Comparison of ENCODE assay signal across 31 cellular contexts in the genomic region with DNA sequence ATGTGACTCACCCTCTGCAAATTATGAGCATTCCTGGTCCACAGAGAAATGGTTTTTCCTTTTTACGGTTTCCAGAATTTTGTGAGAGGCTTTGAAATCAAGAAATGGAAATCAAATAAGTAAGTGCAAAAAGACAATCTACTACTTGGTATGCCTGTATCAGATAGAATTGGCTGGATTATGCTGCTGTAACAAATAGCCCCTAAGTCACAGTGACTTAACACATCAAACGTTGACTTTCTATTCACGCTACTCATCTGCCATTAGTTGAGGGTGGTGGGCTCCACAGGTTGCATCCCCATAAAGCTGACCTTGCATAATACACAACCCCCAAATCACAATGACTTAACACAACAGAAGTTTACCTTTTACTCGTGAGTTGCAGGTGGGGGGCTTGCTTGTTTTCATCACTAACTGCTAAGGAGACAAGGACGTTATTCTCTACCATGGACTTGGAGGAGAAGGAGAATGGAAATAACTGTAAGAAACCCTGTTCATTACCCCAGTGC. TPM values are rescaled to one million over a fixed set of nuclear protein-coding genes. Genes with fewer than 3 reads are reported as not detected.
DNase-seq lines count a peak whose midpoint lies in the region; ATAC-seq, FAIRE-seq and TF ChIP-seq lines count a peak whose summit lies in the region.
"Had no signal": no experiment of that assay in that cellular context is flagged by ENCODE, and none has a peak within 500 bp of the region (broad histone marks: within the 10 kb centered on the region; RNA-seq: fewer than 3 reads in every experiment).

No MANE protein-coding gene starts in this region.

- peaks cover 91% of the 10 kb centered on the region for H3K4me1 Mint-ChIP-seq in activated naive CD4-positive, alpha-beta T cell treated with anti-CD3 and anti-CD28 coated beads, Interleukin-2, amount 50 U/mL, for 24 hours
- H3K4me1 Mint-ChIP-seq: CD14-positive monocyte had no signal

- H2BK20ac ChIP-seq in IMR-90 (ENCODE audit: low read depth, low read length), result no peak overlapping the region

- no peak overlapping the region for H2BK5ac ChIP-seq in IMR-90 (ENCODE audit: low read depth, low read length, poor library complexity, severe bottlenecking)

- intact Hi-C loops in IMR-90 (cut with micrococcal nuclease), result no loop called here
- intact Hi-C loops in esophagus muscularis mucosa (cut with DNase I), result no loop called here
- intact Hi-C loops in right cardiac atrium (cut with DNase I), result no loop called here

- H3K4me2 ChIP-seq in A549, result no peak overlapping the region
- H3K4me2 ChIP-seq in IMR-90 (ENCODE audit: low read depth, low read length), result no peak overlapping the region
- H3K4me2 ChIP-seq: BLaER1 had no signal

- no peaks in the 10 kb centered on the region; the same call in 2 of the 3 replicates for H3K9me3 ChIP-seq in A549
- 0 out of 2 replicates have a peak, but pooled peaks cover 6% of the 10 kb centered on the region for H3K9me3 ChIP-seq in IMR-90 (ENCODE audit: control insufficient read depth, insufficient read depth, low read length)
- H3K9me3 ChIP-seq in esophagus muscularis mucosa, result peaks cover 0 to 8% (median 6%) of the 10 kb centered on the region in 4 donors
- peaks cover 2% of the 10 kb centered on the region for H3K9me3 ChIP-seq in right cardiac atrium (ENCODE audit: control insufficient read depth, low read length)
- H3K9me3 ChIP-seq: BE2C had no signal

- 2% methylated on average over 5 of the region's 5 CpGs for WGBS in A549 (ENCODE audit: missing lambda C conversion rate)
- WGBS in IMR-90 (ENCODE audit: extremely low coverage in 2 of 2, insufficient read length in 1 of 2), 2 experiments, result no CpG with 5 or more reads among the region's 5 CpGs
- 94% methylated on average over 5 of the region's 5 CpGs for WGBS in esophagus muscularis mucosa
- 95% methylated on average over 5 of the region's 5 CpGs for WGBS in right cardiac atrium

- FAIRE-seq in A549 (lab: Jason Lieb, UNC), result peak; percentile 46
- FAIRE-seq: GM12878, GM12892, GM18507 had no signal

- ATAC-seq in A549 (no peak), IMR-90 (ENCODE audit: low read depth) (no peak), right cardiac atrium (no peak)
- ATAC-seq: GM12878 had no signal

- H3K27me3 ChIP-seq in IMR-90 (ENCODE audit: control insufficient read depth, insufficient read depth, low read length) (no peaks in the 10 kb centered on the region), esophagus muscularis mucosa (no peaks in the 10 kb centered on the region), right cardiac atrium (ENCODE audit: control insufficient read depth, insufficient read depth) (no peaks in the 10 kb centered on the region)
- H3K27me3 ChIP-seq: BE2C, BLaER1 had no signal

- no peaks in the 10 kb centered on the region for H3K9me1 ChIP-seq in IMR-90 (ENCODE audit: insufficient read depth, low read length)

- H2AK5ac ChIP-seq in IMR-90 (ENCODE audit: low read depth, low read length), result no peak overlapping the region

- TF ChIP-seq EP300 in A549 (IDR thresholded peaks at IDR 0.05) (no peak), esophagus muscularis mucosa (IDR thresholded peaks at IDR 0.05) (no peak)

- peaks cover 44% of the 10 kb centered on the region for H3K36me3 Mint-ChIP-seq in activated naive CD4-positive, alpha-beta T cell treated with anti-CD3 and anti-CD28 coated beads, Interleukin-2, amount 50 U/mL, for 24 hours
- H3K36me3 Mint-ChIP-seq: CD14-positive monocyte had no signal

- H3K27me3 Mint-ChIP-seq in activated naive CD4-positive, alpha-beta T cell treated with anti-CD3 and anti-CD28 coated beads, Interleukin-2, amount 50 U/mL, for 24 hours, result no peaks in the 10 kb centered on the region
- H3K27me3 Mint-ChIP-seq: CD4-positive, CD25-positive, alpha-beta regulatory T cell had no signal

- H4K91ac ChIP-seq in IMR-90 (ENCODE audit: insufficient read depth, low read depth, low read length), result no peak overlapping the region

- no peak for TF ChIP-seq POLR2A in A549 (IDR thresholded peaks at IDR 0.05; ENCODE audit: low read length)
- no peak for TF ChIP-seq POLR2A in IMR-90 (IDR thresholded peaks at IDR 0.05; ENCODE audit: low read depth, low read length)
- TF ChIP-seq POLR2A in esophagus muscularis mucosa (IDR thresholded peaks at IDR 0.05; ENCODE audit: low read depth), result no peak

- H3K4ac ChIP-seq in IMR-90 (ENCODE audit: low read depth, low read length), result no peak overlapping the region

- POLR2A ChIA-PET in A549 (lab: Yijun Ruan, JAX), result no interaction called here
- POLR2A ChIA-PET in IMR-90 (lab: Charles Lee; ENCODE audit: unreplicated experiment), result no interaction called here

- no peak overlapping the region for H3K27ac ChIP-seq in A549
- no peak overlapping the region for H3K27ac ChIP-seq in IMR-90 (ENCODE audit: insufficient read depth, low read length)
- no peak overlapping the region for H3K27ac ChIP-seq in esophagus muscularis mucosa (replicated peaks in 1 of 4)
- no peak overlapping the region for H3K27ac ChIP-seq in right cardiac atrium (ENCODE audit: low read length)
- H3K27ac ChIP-seq: 22Rv1, BLaER1 had no signal

- no peak overlapping the region for H3K9ac ChIP-seq in IMR-90 (ENCODE audit: low read depth, low read length)
- H3K9ac ChIP-seq: BLaER1 had no signal

- H2AFZ ChIP-seq in IMR-90 (replicated peaks; ENCODE audit: low read length, poor library complexity), result no peak overlapping the region

- H3K23ac ChIP-seq in IMR-90 (ENCODE audit: low read depth, low read length), result no peak overlapping the region

- no peak overlapping the region for H2BK120ac ChIP-seq in IMR-90 (ENCODE audit: low read depth, low read length)

- H3K79me1 ChIP-seq in IMR-90 (ENCODE audit: low read depth in 1 of 2, low read length in 2 of 2), result no peaks in the 10 kb centered on the region

- H4K8ac ChIP-seq in IMR-90 (ENCODE audit: low read depth in 2 of 2, low read length in 2 of 2), result no peak overlapping the region

- BruUV-seq in IMR-90 (replicated peaks; lab: Mats Ljungman, UMichigan), result no TSS peak

- dilution Hi-C loops in IMR-90 (cut with HindIII; ENCODE audit: low sequenced_read_pairs, unreplicated experiment), result no loop called here

- no peak overlapping the region for H3K4me3 Mint-ChIP-seq in activated naive CD4-positive, alpha-beta T cell treated with anti-CD3 and anti-CD28 coated beads, Interleukin-2, amount 50 U/mL, for 24 hours
- H3K4me3 Mint-ChIP-seq: CD14-positive monocyte; CD4-positive, alpha-beta memory T cell; CD4-positive, CD25-positive, alpha-beta regulatory T cell; CD8-positive, alpha-beta memory T cell had no signal

- TF ChIP-seq CTCF in A549 (IDR thresholded peaks at IDR 0.05) (no peak), IMR-90 (conservative IDR thresholded peaks at IDR 0.05; ENCODE audit: low read depth, low read length) (no peak), esophagus muscularis mucosa (IDR thresholded peaks at IDR 0.05) (no peak)

- CTCF ChIA-PET in A549 (lab: Yijun Ruan, JAX) (interaction anchor here (0.6 kb wide), 1 partner anchor 227 kb away, joined by 3 read pairs; no protein-coding TSS in a partner anchor), IMR-90 (lab: Yijun Ruan, JAX) (no interaction called here)

- TF ChIP-seq RAD21 in A549 (conservative IDR thresholded peaks at IDR 0.05 in 1 of 2, IDR thresholded peaks at IDR 0.05 in 1 of 2), result no peak
- no peak for TF ChIP-seq RAD21 in IMR-90 (IDR thresholded peaks at IDR 0.05; ENCODE audit: low read length)

- peaks cover 16% of the 10 kb centered on the region for H3K9me3 Mint-ChIP-seq in activated naive CD4-positive, alpha-beta T cell treated with anti-CD3 and anti-CD28 coated beads, Interleukin-2, amount 50 U/mL, for 24 hours

- no peak overlapping the region for H2BK15ac ChIP-seq in IMR-90 (ENCODE audit: low read depth, low read length)

- H3K56ac ChIP-seq in IMR-90 (ENCODE audit: extremely low read depth, insufficient read depth, low read length), result no peak overlapping the region

- H2AK9ac ChIP-seq in IMR-90 (replicated peaks; ENCODE audit: low read depth, low read length, poor library complexity), result no peak overlapping the region

- DNase-seq in activated naive CD4-positive, alpha-beta T cell treated with anti-CD3 and anti-CD28 coated beads, Interleukin-2, amount 50 U/mL, for 16 hours, result no peak
- DNase-seq in A549 (ENCODE audit: low read depth in 1 of 2, low spot score in 1 of 2), result no peak
- no peak for DNase-seq in IMR-90
- DNase-seq in esophagus muscularis mucosa (ENCODE audit: extremely low spot score), result peak; percentile 72
- no peak for DNase-seq in right cardiac atrium
- no peak for DNase-seq in NCI-H1436 treated with DMSO at 0.1 percent for 48 hours (lab: John Stamatoyannopoulos, UW)
- no peak for DNase-seq in NCI-H2029 (lab: John Stamatoyannopoulos, UW)
- DNase-seq: ACHN; BE2C; C1 segment of cervical spinal cord; CD4-positive, alpha-beta memory T cell; CD4-positive, CD25-positive, alpha-beta regulatory T cell; CD8-positive, alpha-beta memory T cell; COR-L47; DMS 273 treated with DMSO at 0.1 percent for 48 hours; DMS153; DMS53; DMS79; DND-41; EL; GDM1 had no signal

- no peak overlapping the region for H4K5ac ChIP-seq in IMR-90 (ENCODE audit: low read depth, low read length)

- H3K4me3 ChIP-seq in A549 (no peak overlapping the region), IMR-90 (ENCODE audit: insufficient read depth, low read depth, low read length) (no peak overlapping the region), esophagus muscularis mucosa (no peak overlapping the region), right cardiac atrium (ENCODE audit: low read length) (no peak overlapping the region)
- H3K4me3 ChIP-seq: BLaER1, GM12878 had no signal

- no peak overlapping the region for H3K18ac ChIP-seq in IMR-90 (ENCODE audit: low read depth, low read length)

- H4K20me1 ChIP-seq in IMR-90 (ENCODE audit: insufficient read depth, low read length), result no peaks in the 10 kb centered on the region
- H4K20me1 ChIP-seq: BLaER1 had no signal

- H3K14ac ChIP-seq in IMR-90 (replicated peaks; ENCODE audit: low read depth, low read length), result no peak overlapping the region

- in situ Hi-C loops in IMR-90 (cut with MboI; ENCODE audit: low sequenced_read_pairs), result no loop called here

- H3K36me3 ChIP-seq in IMR-90 (ENCODE audit: control insufficient read depth, insufficient read depth, low read length) (no peaks in the 10 kb centered on the region), esophagus muscularis mucosa (no peaks in the 10 kb centered on the region)
- H3K36me3 ChIP-seq: BE2C, BLaER1 had no signal

- no peaks in the 10 kb centered on the region for H3K4me1 ChIP-seq in A549
- H3K4me1 ChIP-seq in IMR-90 (ENCODE audit: control insufficient read depth, insufficient read depth, low read length), result no peaks in the 10 kb centered on the region
- H3K4me1 ChIP-seq in esophagus muscularis mucosa, result peaks cover 0 to 9% (median 0%) of the 10 kb centered on the region in 4 donors
- no peaks in the 10 kb centered on the region for H3K4me1 ChIP-seq in right cardiac atrium (ENCODE audit: control insufficient read depth, insufficient read depth, low read length)

- H3K27ac Mint-ChIP-seq in activated naive CD4-positive, alpha-beta T cell treated with anti-CD3 and anti-CD28 coated beads, Interleukin-2, amount 50 U/mL, for 24 hours, result peak overlapping the region; percentile 83
- H3K27ac Mint-ChIP-seq: CD14-positive monocyte; CD4-positive, alpha-beta memory T cell; CD4-positive, CD25-positive, alpha-beta regulatory T cell; CD8-positive, alpha-beta memory T cell had no signal

RNA-seq across cellular contexts. Expression of gene TSHZ2, which starts 44.4 kb away (rescaled TPM):
- polyA plus RNA-seq in A549 (2011; rRNA removed), result not detected in 2 replicates
- not detected in 2 replicates for polyA plus RNA-seq in A549 (2012; cell fraction: cytosol; rRNA removed)
- polyA plus RNA-seq in A549 (2012; cell fraction: nucleus; rRNA removed), result not detected in 2 replicates
- polyA plus RNA-seq in A549 (2017; fragmentation: RNase III; extraction: RNeasy Plus Mini Kit Qiagen cat#74134 plus additional on column Dnase treatment), result not detected in 3 replicates
- polyA minus RNA-seq in A549 (2011; rRNA and poly(A)+ RNA removed), result not detected in 2 replicates
- total RNA-seq in IMR-90 (2012; rRNA removed), result under 0.01 TPM in 1 of 2 replicates, not detected in the other
- polyA plus RNA-seq in IMR-90 (2012; rRNA removed), result 0.02 and 0.10 TPM in 2 replicates
- 0.01 and 0.03 TPM in 2 replicates for polyA plus RNA-seq in IMR-90 (2012; cell fraction: cytosol; rRNA removed)
- 0.01 TPM in 1 of 2 replicates, not detected in the other for polyA plus RNA-seq in IMR-90 (2012; cell fraction: nucleus; rRNA removed; ENCODE audit: low replicate concordance)
- 10 to 100 TPM; 10.3 to 15.0 (median 12.9) TPM for total RNA-seq in esophagus muscularis mucosa
- 1 to 10 TPM; 5.9 to 8.9 (median 7.0) TPM for total RNA-seq in right cardiac atrium
- 2.3 TPM for polyA plus RNA-seq in right cardiac atrium
- total RNA-seq: A172, G401 had no signal
- polyA plus RNA-seq: AG04450, CD14-positive monocyte had no signal
